Comparison of ENCODE assay signal across 8 cellular contexts in the genomic region with DNA sequence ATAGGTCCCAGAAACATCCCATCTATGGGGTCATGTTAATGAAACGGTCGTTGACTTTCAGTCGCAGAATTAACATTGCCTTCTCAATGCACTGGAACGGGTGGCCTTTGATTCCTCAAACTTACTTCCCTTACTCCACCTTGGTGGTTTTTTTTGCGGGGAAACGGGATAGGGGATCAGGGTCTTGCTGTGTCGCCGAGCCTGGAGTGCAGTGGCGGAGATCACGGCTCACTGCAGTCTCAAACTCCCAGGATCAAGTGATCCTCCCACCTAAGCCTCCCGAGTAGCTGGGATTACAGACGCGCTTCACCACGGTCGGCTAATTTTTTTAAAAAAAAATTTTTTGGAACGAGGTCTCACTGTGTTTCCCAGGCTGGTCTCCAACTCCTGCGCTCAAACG. TPM values are rescaled to one million over a fixed set of nuclear protein-coding genes. Genes with fewer than 3 reads are reported as not detected.
DNase-seq lines count a peak whose midpoint lies in the region; ATAC-seq, FAIRE-seq and TF ChIP-seq lines count a peak whose summit lies in the region.

No MANE protein-coding gene starts in this region.

- TF ChIP-seq POLR2A in HepG2 (IDR thresholded peaks at IDR 0.05; ENCODE audit: insufficient read depth in 1 of 2, low read depth in 2 of 2, low read length in 2 of 2): no peak
- no peak for TF ChIP-seq POLR2A in transverse colon (IDR thresholded peaks at IDR 0.05)

- no peak for FAIRE-seq in HepG2 (lab: Jason Lieb, UNC)

- in situ Hi-C loops in HepG2 (cut with HindIII; ENCODE audit: extremely low pct_ligation_motif_present, low pct_unique_long_range_greater_than_20kb) (loop anchor here (5.0 kb wide), 1 partner anchor 395 kb away; no protein-coding TSS in a partner anchor), transverse colon (cut with MboI; ENCODE audit: low pct_ligation_motif_present in 1 of 4, low pct_unique_long_range_greater_than_20kb in 1 of 4, low sequenced_read_pairs in 3 of 4) (loop anchor here in 3 of 4 donors (25.0 kb wide), 1 partner anchor 390 kb away; a partner anchor contains a TSS)

- H3K36me3 ChIP-seq in HepG2 (replicated peaks in 1 of 2; ENCODE audit: control insufficient read depth in 1 of 2, insufficient read depth in 2 of 2, low read length in 2 of 2): peaks cover 7 to 18% of the 10 kb centered on the region in 2 experiments; a peak in 4 of 5 replicates
- peaks cover 0 to 11% (median 4%) of the 10 kb centered on the region in 4 donors for H3K36me3 ChIP-seq in transverse colon

- TF ChIP-seq RAD21 in HepG2 (CRISPR knock-in tag; IDR thresholded peaks at IDR 0.05): no peak

- H3K36me3 Mint-ChIP-seq in activated naive CD4-positive, alpha-beta T cell treated with anti-CD3 and anti-CD28 coated beads for 36 hours (ENCODE audit: low read depth): peaks cover 17% of the 10 kb centered on the region
- H3K36me3 Mint-ChIP-seq in activated naive CD8-positive, alpha-beta T cell treated with anti-CD3 and anti-CD28 coated beads, Interleukin-2, amount 50 U/mL, for 24 hours (ENCODE audit: low read depth): peaks cover 14% of the 10 kb centered on the region

- intact Hi-C loops in activated naive CD4-positive, alpha-beta T cell treated with anti-CD3 and anti-CD28 coated beads for 36 hours (cut with micrococcal nuclease): no loop called here
- intact Hi-C loops in HepG2 (cut with micrococcal nuclease; ENCODE audit: unreplicated experiment) (loop anchor here (2.0 to 10.0 kb wide), 4 partner anchors 103 to 490 kb away; a partner anchor contains a TSS), transverse colon (cut with DNase I; ENCODE audit: low total_unique reads) (loop anchor here (10.0 kb wide), 1 partner anchor 397 kb away; no protein-coding TSS in a partner anchor)

- H3K4me2 ChIP-seq in HepG2 (ENCODE audit: low read depth, low read length): peak overlapping the region; percentile 88

- H3K9me3 ChIP-seq in HepG2 (ENCODE audit: low read length) (no peaks in the 10 kb centered on the region), transverse colon (no peaks in the 10 kb centered on the region)

- H3K27ac ChIP-seq in HepG2 (ENCODE audit: extremely low read length, insufficient read depth, low read length) (peak overlapping the region; percentile 82), transverse colon (peak overlapping the region; percentile 91 to 98 (median 93))

- H3K4me3 Mint-ChIP-seq in activated naive CD4-positive, alpha-beta T cell treated with anti-CD3 and anti-CD28 coated beads for 36 hours: peak overlapping the region; percentile 85
- peak overlapping the region; percentile 92 for H3K4me3 Mint-ChIP-seq in activated naive CD8-positive, alpha-beta T cell treated with anti-CD3 and anti-CD28 coated beads, Interleukin-2, amount 50 U/mL, for 24 hours

- peaks cover 42% of the 10 kb centered on the region for H3K79me2 ChIP-seq in HepG2 (ENCODE audit: insufficient read depth, low read length)

- no peak for TF ChIP-seq EP300 in HepG2 (IDR thresholded peaks at IDR 0.05; ENCODE audit: low read depth in 2 of 2, low read length in 2 of 2)
- no peak for TF ChIP-seq EP300 in HepG2 (CRISPR knock-in tag; IDR thresholded peaks at IDR 0.05; ENCODE audit: borderline replicate concordance)
- no peak for TF ChIP-seq EP300 in transverse colon (IDR thresholded peaks at IDR 0.05; ENCODE audit: low read depth)

- H3K9me3 Mint-ChIP-seq in activated naive CD4-positive, alpha-beta T cell treated with anti-CD3 and anti-CD28 coated beads for 36 hours: no peaks in the 10 kb centered on the region
- no peaks in the 10 kb centered on the region for H3K9me3 Mint-ChIP-seq in activated naive CD8-positive, alpha-beta T cell treated with anti-CD3 and anti-CD28 coated beads, Interleukin-2, amount 50 U/mL, for 24 hours

- no peaks in the 10 kb centered on the region; a peak in 1 of 5 replicates for H3K27me3 ChIP-seq in HepG2 (ENCODE audit: control insufficient read depth in 1 of 2, insufficient read depth in 2 of 2, low read length in 2 of 2)
- no peaks in the 10 kb centered on the region for H3K27me3 ChIP-seq in transverse colon

- H3K9ac ChIP-seq in HepG2 (ENCODE audit: insufficient read depth, low read depth, low read length): peak overlapping the region; percentile 90

- BruUV-seq in HepG2 (replicated peaks; lab: Mats Ljungman, UMichigan): no TSS peak

- peaks cover 47% of the 10 kb centered on the region for H3K4me1 ChIP-seq in HepG2 (ENCODE audit: insufficient read depth, low read length)
- H3K4me1 ChIP-seq in transverse colon: peaks cover 4 to 33% (median 16%) of the 10 kb centered on the region in 4 donors

- no peak for DNase-seq in activated naive CD4-positive, alpha-beta T cell treated with anti-CD3 and anti-CD28 coated beads for 36 hours
- no peak for DNase-seq in activated naive CD4-positive, alpha-beta T cell treated with anti-CD3 and anti-CD28 coated beads, Interleukin-2, amount 50 U/mL, for 16 hours
- no peak for DNase-seq in activated naive CD8-positive, alpha-beta T cell treated with anti-CD3 and anti-CD28 coated beads, Interleukin-2, amount 50 U/mL, for 24 hours
- DNase-seq in HepG2 (ENCODE audit: low spot score) (no peak), transverse colon (no peak), COR-L47 (lab: John Stamatoyannopoulos, UW) (no peak), NCI-H1105 (lab: John Stamatoyannopoulos, UW) (no peak), GM19238 (ENCODE audit: insufficient read length, low spot score) (no peak)

- H3K27me3 Mint-ChIP-seq in activated naive CD4-positive, alpha-beta T cell treated with anti-CD3 and anti-CD28 coated beads for 36 hours (ENCODE audit: low read depth): no peaks in the 10 kb centered on the region
- no peaks in the 10 kb centered on the region for H3K27me3 Mint-ChIP-seq in activated naive CD8-positive, alpha-beta T cell treated with anti-CD3 and anti-CD28 coated beads, Interleukin-2, amount 50 U/mL, for 24 hours

- H4K20me1 ChIP-seq in HepG2 (ENCODE audit: insufficient read depth, low read length): peaks cover 3% of the 10 kb centered on the region; the same call in 1 of the 2 replicates

- H3K27ac Mint-ChIP-seq in activated naive CD4-positive, alpha-beta T cell treated with anti-CD3 and anti-CD28 coated beads for 36 hours: peak overlapping the region; percentile 97
- H3K27ac Mint-ChIP-seq in activated naive CD8-positive, alpha-beta T cell treated with anti-CD3 and anti-CD28 coated beads, Interleukin-2, amount 50 U/mL, for 24 hours: peak overlapping the region; percentile 85

- CTCF ChIA-PET in activated naive CD4-positive, alpha-beta T cell treated with anti-CD3 and anti-CD28 coated beads for 36 hours (lab: Charles Lee): interaction anchor here (1.0 to 3.1 kb wide), 5 partner anchors 16 to 480 kb away, joined by 4 to 19 read pairs (median 5); a partner anchor contains a TSS
- CTCF ChIA-PET in HepG2 (lab: Yijun Ruan, JAX; ENCODE audit: low intra/inter-chr PET ratio, low total read pairs): interaction anchor here (2.1 kb wide), 1 partner anchor 154 kb away, joined by 10 read pairs; no protein-coding TSS in a partner anchor

- TF ChIP-seq CTCF in HepG2 (CRISPR knock-in tag; IDR thresholded peaks at IDR 0.05): no peak
- no peak for TF ChIP-seq CTCF in transverse colon (IDR thresholded peaks at IDR 0.05)

- peaks cover 66% of the 10 kb centered on the region for H3K4me1 Mint-ChIP-seq in activated naive CD4-positive, alpha-beta T cell treated with anti-CD3 and anti-CD28 coated beads for 36 hours (ENCODE audit: low read depth)
- H3K4me1 Mint-ChIP-seq in activated naive CD8-positive, alpha-beta T cell treated with anti-CD3 and anti-CD28 coated beads, Interleukin-2, amount 50 U/mL, for 24 hours: peaks cover 63% of the 10 kb centered on the region

- peak overlapping the region; percentile 67 for H2AFZ ChIP-seq in HepG2 (ENCODE audit: low read length)

- peak overlapping the region; percentile 88 to 98 (median 90) for H3K4me3 ChIP-seq in HepG2 (replicated peaks in 1 of 3; ENCODE audit: insufficient read depth in 1 of 3, low read depth in 2 of 3, low read length in 3 of 3)
- peak overlapping the region; percentile 85 to 97 (median 94) for H3K4me3 ChIP-seq in transverse colon

- POLR2A ChIA-PET in HepG2 (lab: Yijun Ruan, JAX): interaction anchor here (1.2 to 1.4 kb wide), 2 partner anchors 191 to 394 kb away, joined by 7 to 9 read pairs; a partner anchor contains a TSS

- ATAC-seq in activated naive CD8-positive, alpha-beta T cell treated with anti-CD3 and anti-CD28 coated beads, Interleukin-2, amount 50 U/mL, for 24 hours: no peak
- ATAC-seq in HepG2: peak; percentile 23

- 2% methylated on average over 18 of the region's 18 CpGs for WGBS in HepG2 (ENCODE audit: low lambda C conversion rate)
- 0 to 3% methylated on average over 9 to 18 of the region's 18 CpGs for WGBS in transverse colon (ENCODE audit: low coverage in 1 of 2), 2 donors

RNA-seq across cellular contexts. Expression of a gene that starts 0.8 kb away (rescaled TPM):
- total RNA-seq in activated naive CD4-positive, alpha-beta T cell treated with anti-CD3 and anti-CD28 coated beads for 36 hours: 10 to 100 TPM; 21.2 to 24.2 TPM
- 51.7 and 61.2 TPM in 2 replicates for total RNA-seq in HepG2 (2016; rRNA removed; fragmentation: Illumina TruSeq; extraction: Trizol)
- total RNA-seq in HepG2 (2016; cell fraction: cytosol; rRNA removed; fragmentation: Illumina TruSeq; extraction: Trizol; ENCODE audit: low read depth): 8.5 and 9.2 TPM in 2 replicates
- 51.7 and 55.0 TPM in 2 replicates for total RNA-seq in HepG2 (2016; cell fraction: insoluble cytoplasmic fraction; rRNA removed; fragmentation: Illumina TruSeq; extraction: Trizol)
- 17.6 and 18.8 TPM in 2 replicates for total RNA-seq in HepG2 (2016; cell fraction: membrane; rRNA removed; fragmentation: Illumina TruSeq; extraction: Trizol)
- total RNA-seq in HepG2 (2016; cell fraction: nucleus; rRNA removed; fragmentation: Illumina TruSeq; extraction: Trizol): 66.8 and 76.3 TPM in 2 replicates
- 26.0 and 32.4 TPM in 2 replicates for polyA plus RNA-seq in HepG2 (2011; rRNA removed)
- 18.2 and 21.7 TPM in 2 replicates for polyA plus RNA-seq in HepG2 (2011; cell fraction: cytosol; rRNA removed)
- polyA plus RNA-seq in HepG2 (2011; cell fraction: nucleus; rRNA removed): 77.7 and 79.9 TPM in 2 replicates
- 18.0 and 21.3 TPM in 2 replicates for polyA plus RNA-seq in HepG2 (2012)
- 2.4 TPM in 2 replicates for polyA plus RNA-seq in HepG2 (2016; cell fraction: cytosol; fragmentation: Illumina TruSeq; extraction: Trizol; ENCODE audit: low read depth)
- 28.5 and 28.9 TPM in 2 replicates for polyA plus RNA-seq in HepG2 (2016; cell fraction: insoluble cytoplasmic fraction; fragmentation: Illumina TruSeq; extraction: Trizol; ENCODE audit: low read depth)
- polyA plus RNA-seq in HepG2 (2016; cell fraction: membrane; fragmentation: Illumina TruSeq; extraction: Trizol; ENCODE audit: low read depth): 6.8 and 6.9 TPM in 2 replicates
- 55.6 and 67.9 TPM in 2 replicates for polyA plus RNA-seq in HepG2 (2016; cell fraction: nucleus; fragmentation: Illumina TruSeq; extraction: Trizol; ENCODE audit: insufficient read depth, low read depth)
- polyA minus RNA-seq in HepG2 (2011; rRNA and poly(A)+ RNA removed; ENCODE audit: low replicate concordance): 21.6 and 31.5 TPM in 2 replicates
- polyA minus RNA-seq in HepG2 (2011; cell fraction: cytosol; rRNA and poly(A)+ RNA removed): 13.2 and 14.0 TPM in 2 replicates
- polyA minus RNA-seq in HepG2 (2011; cell fraction: nucleus; rRNA and poly(A)+ RNA removed): 74.3 and 85.7 TPM in 2 replicates
- 100 to 1,000 TPM in 1 of 4 donors, 10 to 100 TPM in 3; 10.1 to 101 (median 50.3) TPM for total RNA-seq in transverse colon

RNA-seq across cellular contexts. Expression of a gene that starts 55.4 kb away (rescaled TPM):
- total RNA-seq in activated naive CD4-positive, alpha-beta T cell treated with anti-CD3 and anti-CD28 coated beads for 36 hours: under 1 TPM in 1 of 2 experiments, not detected in 1; 0.19 TPM
- total RNA-seq in HepG2 (2016; rRNA removed; fragmentation: Illumina TruSeq; extraction: Trizol) (not detected in 2 replicates), transverse colon (not detected)
- total RNA-seq in HepG2 (2016; cell fraction: cytosol; rRNA removed; fragmentation: Illumina TruSeq; extraction: Trizol; ENCODE audit: low read depth): not detected in 2 replicates
- total RNA-seq in HepG2 (2016; cell fraction: insoluble cytoplasmic fraction; rRNA removed; fragmentation: Illumina TruSeq; extraction: Trizol): not detected in 2 replicates
- not detected in 2 replicates for total RNA-seq in HepG2 (2016; cell fraction: membrane; rRNA removed; fragmentation: Illumina TruSeq; extraction: Trizol)
- total RNA-seq in HepG2 (2016; cell fraction: nucleus; rRNA removed; fragmentation: Illumina TruSeq; extraction: Trizol): not detected in 2 replicates
- not detected in 2 replicates for polyA plus RNA-seq in HepG2 (2011; rRNA removed)
- not detected in 2 replicates for polyA plus RNA-seq in HepG2 (2011; cell fraction: cytosol; rRNA removed)
- 0.31 TPM in 1 of 2 replicates, not detected in the other for polyA plus RNA-seq in HepG2 (2011; cell fraction: nucleus; rRNA removed)
- not detected in 2 replicates for polyA plus RNA-seq in HepG2 (2012)
- not detected in 2 replicates for polyA plus RNA-seq in HepG2 (2016; cell fraction: cytosol; fragmentation: Illumina TruSeq; extraction: Trizol; ENCODE audit: low read depth)
- not detected in 2 replicates for polyA plus RNA-seq in HepG2 (2016; cell fraction: insoluble cytoplasmic fraction; fragmentation: Illumina TruSeq; extraction: Trizol; ENCODE audit: low read depth)
- polyA plus RNA-seq in HepG2 (2016; cell fraction: membrane; fragmentation: Illumina TruSeq; extraction: Trizol; ENCODE audit: low read depth): not detected in 2 replicates
- not detected in 2 replicates for polyA plus RNA-seq in HepG2 (2016; cell fraction: nucleus; fragmentation: Illumina TruSeq; extraction: Trizol; ENCODE audit: insufficient read depth, low read depth)
- not detected in 2 replicates for polyA minus RNA-seq in HepG2 (2011; rRNA and poly(A)+ RNA removed; ENCODE audit: low replicate concordance)
- polyA minus RNA-seq in HepG2 (2011; cell fraction: cytosol; rRNA and poly(A)+ RNA removed): not detected in 2 replicates
- polyA minus RNA-seq in HepG2 (2011; cell fraction: nucleus; rRNA and poly(A)+ RNA removed): not detected in 2 replicates
